In the genomic region with DNA sequence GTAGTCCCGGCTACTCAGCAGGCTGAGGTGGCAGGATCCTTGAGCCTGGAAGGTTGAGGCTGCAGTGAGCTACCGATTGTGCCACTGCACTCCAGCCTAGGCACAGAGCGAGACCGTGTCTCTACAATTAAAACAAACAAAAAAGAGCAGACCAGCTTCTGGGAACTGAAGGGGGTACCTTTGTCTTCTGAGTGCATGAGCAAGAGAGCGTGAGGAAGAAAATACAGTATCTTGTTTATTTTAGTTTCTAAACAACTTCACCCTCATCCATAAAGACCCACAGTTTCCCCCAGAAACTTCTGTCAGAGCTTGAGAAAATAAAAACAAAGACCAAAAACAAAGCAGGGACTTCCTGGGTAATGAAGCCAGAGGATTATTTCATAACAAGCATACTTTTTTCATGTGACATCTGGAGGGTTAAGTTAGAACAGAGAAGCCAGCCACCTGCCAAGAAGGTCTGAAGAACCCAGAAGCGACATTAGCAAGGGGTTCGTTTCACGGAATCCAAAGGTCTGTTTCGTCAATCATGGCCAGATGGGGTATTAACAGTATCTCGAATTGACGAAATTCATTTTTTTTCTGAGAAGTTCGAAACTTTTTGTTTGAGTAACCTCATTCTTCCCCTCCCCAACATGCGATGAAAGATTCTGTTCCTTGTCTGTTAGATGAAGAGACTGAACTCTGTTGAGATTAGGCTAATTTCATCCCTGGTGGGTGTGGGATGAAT, we compare ENCODE assay signal across 11 cellular contexts. TPM values are rescaled to one million over a fixed set of nuclear protein-coding genes. Genes with fewer than 3 reads are reported as not detected.
A peak's percentile ranks its signal among the peaks of the same experiment; 100 is the strongest.
DNase-seq lines count a peak whose midpoint lies in the region; ATAC-seq and TF ChIP-seq lines count a peak whose summit lies in the region.
"Had no signal": no experiment of that assay in that cellular context is flagged by ENCODE, and none has a peak within 500 bp of the region (broad histone marks: within the 10 kb centered on the region; RNA-seq: fewer than 3 reads in every experiment).

No MANE protein-coding gene starts in this region.

- H3K27me3 ChIP-seq in CD8-positive, alpha-beta T cell (ENCODE audit: insufficient read depth, low read length) = no peaks in the 10 kb centered on the region

- peaks cover 45% of the 10 kb centered on the region for H3K4me1 ChIP-seq in CD8-positive, alpha-beta T cell (ENCODE audit: insufficient read depth, low read length)

- no peaks in the 10 kb centered on the region for H3K9me3 Mint-ChIP-seq in CD8-positive, alpha-beta T cell
- peaks cover 4% of the 10 kb centered on the region for H3K9me3 Mint-ChIP-seq in nephron progenitor cell

- no peak for ATAC-seq in CD8-positive, alpha-beta T cell
- ATAC-seq in GM19035 (IDR thresholded peaks at IDR 0.05; ENCODE audit: unreplicated experiment) = peak; percentile 70
- peak; percentile 37 for ATAC-seq in HG03378 (IDR thresholded peaks at IDR 0.05; ENCODE audit: unreplicated experiment)
- ATAC-seq in HG02981 (IDR thresholded peaks at IDR 0.05; ENCODE audit: unreplicated experiment) = no peak

- H3K27me3 Mint-ChIP-seq in CD8-positive, alpha-beta T cell (ENCODE audit: low read depth) = peaks cover 2% of the 10 kb centered on the region
- peaks cover 50% of the 10 kb centered on the region for H3K27me3 Mint-ChIP-seq in nephron progenitor cell (ENCODE audit: low read depth, poor library complexity)

- H3K27ac ChIP-seq in CD8-positive, alpha-beta T cell (ENCODE audit: low read depth, low read length) = no peak overlapping the region
- no peak overlapping the region for H3K27ac ChIP-seq in coronary artery

- peak overlapping the region; percentile 50 for H3K4me3 Mint-ChIP-seq in CD8-positive, alpha-beta T cell
- H3K4me3 Mint-ChIP-seq in nephron progenitor cell = no peak overlapping the region
- H3K4me3 Mint-ChIP-seq: nephron had no signal

- H3K4me3 ChIP-seq in CD8-positive, alpha-beta T cell (ENCODE audit: low read depth, low read length) = no peak overlapping the region
- no peak overlapping the region for H3K4me3 ChIP-seq in coronary artery

- H3K9me3 ChIP-seq in CD8-positive, alpha-beta T cell (ENCODE audit: low read length) = no peaks in the 10 kb centered on the region

- no peaks in the 10 kb centered on the region for H3K36me3 Mint-ChIP-seq in CD8-positive, alpha-beta T cell
- no peaks in the 10 kb centered on the region for H3K36me3 Mint-ChIP-seq in nephron progenitor cell (ENCODE audit: low read depth)

- no peaks in the 10 kb centered on the region for H3K36me3 ChIP-seq in CD8-positive, alpha-beta T cell (ENCODE audit: insufficient read depth, low read length)

- CTCF ChIA-PET in CD8-positive, alpha-beta T cell (lab: Charles Lee) = interaction anchor here (0.8 to 7.4 kb wide), 3 partner anchors 10 to 14 kb away, joined by 3 to 64 read pairs (median 3); no protein-coding TSS in a partner anchor

- POLR2A ChIA-PET in CD8-positive, alpha-beta T cell (lab: Charles Lee) = interaction anchor here (1.3 kb wide), 1 partner anchor 23 kb away, joined by 3 read pairs; no protein-coding TSS in a partner anchor

- no peak overlapping the region for H3K27ac Mint-ChIP-seq in CD8-positive, alpha-beta T cell
- H3K27ac Mint-ChIP-seq in nephron progenitor cell = no peak overlapping the region
- H3K27ac Mint-ChIP-seq: nephron had no signal

- no peak for TF ChIP-seq CTCF in CD8-positive, alpha-beta T cell (IDR thresholded peaks at IDR 0.05)
- TF ChIP-seq CTCF in coronary artery (IDR thresholded peaks at IDR 0.05) (no peak), nephron progenitor cell (IDR thresholded peaks at IDR 0.05) (no peak)

- intact Hi-C loops in CD8-positive, alpha-beta T cell (cut with DNase I, micrococcal nuclease) = no loop called here

- no peak for DNase-seq in CD8-positive, alpha-beta T cell
- peak; percentile 33 for DNase-seq in coronary artery (ENCODE audit: low spot score)
- no peak for DNase-seq in mesenteric fat pad (ENCODE audit: low spot score)
- DNase-seq in COLO668 (lab: John Stamatoyannopoulos, UW; ENCODE audit: unreplicated experiment) = no peak
- DNase-seq in nephron progenitor cell = no peak

- peaks cover 61% of the 10 kb centered on the region for H3K4me1 Mint-ChIP-seq in CD8-positive, alpha-beta T cell (ENCODE audit: low read depth)
- peaks cover 10% of the 10 kb centered on the region for H3K4me1 Mint-ChIP-seq in nephron progenitor cell

RNA-seq across cellular contexts. Expression of a gene that starts 10.2 kb away (rescaled TPM):
- total RNA-seq in CD8-positive, alpha-beta T cell = 1 to 10 TPM; 1.8 to 2.5 TPM
- 2.4 TPM for total RNA-seq in mesenteric fat pad
- total RNA-seq: RPMI7951, temporal lobe had no signal

RNA-seq across cellular contexts. Expression of a gene that starts 16.5 kb away (rescaled TPM):
- total RNA-seq in CD8-positive, alpha-beta T cell = 100 to 1,000 TPM; 151 to 160 TPM
- 137 TPM for total RNA-seq in mesenteric fat pad

Comparison
In these comparisons a context has a peak if more than half of its experiments do, and no peak if none do; other contexts are left out.
1. ATAC-seq: peak in GM19035 (single experiment) and HG03378 (single experiment); none in CD8-positive, alpha-beta T cell (single experiment) and HG02981 (single experiment).